In genomic region chr11:9567401-9567800, GRCh38 we compare ENCODE assay signal across 13 cellular contexts. TPM values are rescaled to one million over a fixed set of nuclear protein-coding genes. Genes with fewer than 3 reads are reported as not detected.
DNase-seq lines count a peak whose midpoint lies in the region; ATAC-seq, FAIRE-seq and TF ChIP-seq lines count a peak whose summit lies in the region.
"Had no signal": no experiment of that assay in that cellular context is flagged by ENCODE, and none has a peak within 500 bp of the region (broad histone marks: within the 10 kb centered on the region; RNA-seq: fewer than 3 reads in every experiment).

No MANE protein-coding gene starts in this region.

- peaks cover 65% of the 10 kb centered on the region for H3K4me1 Mint-ChIP-seq in chondrocyte (ENCODE audit: low read depth)
- H3K4me1 Mint-ChIP-seq in stimulated activated effector memory CD8-positive, alpha-beta T cell treated with anti-CD3 and anti-CD28 coated beads, Interleukin-12 subunit alpha, Interleukin-12 subunit beta, amount 100 ng/mL, for 72 hours: peaks cover 23% of the 10 kb centered on the region

- H3K9me3 ChIP-seq in Panc1 (ENCODE audit: control insufficient read depth, insufficient read depth, low read depth, low read length) (no peaks in the 10 kb centered on the region), mesenchymal stem cell (ENCODE audit: control insufficient read depth, low read length) (no peaks in the 10 kb centered on the region), transverse colon (no peaks in the 10 kb centered on the region)

- DNase-seq in Panc1 (ENCODE audit: low read depth, low spot score) (no peak), chondrocyte (ENCODE audit: low spot score) (no peak), mesenchymal stem cell (no peak), transverse colon (no peak), urothelium cell line (ENCODE audit: low spot score) (no peak), SW 1271 (lab: John Stamatoyannopoulos, UW) (no peak)
- no peak for DNase-seq in stimulated activated effector memory CD8-positive, alpha-beta T cell treated with anti-CD3 and anti-CD28 coated beads, Interleukin-12 subunit alpha, Interleukin-12 subunit beta, amount 100 ng/mL, for 72 hours (ENCODE audit: low spot score in 2 of 2)
- DNase-seq: activated CD4-positive, CD25-positive, alpha-beta regulatory T cell; CD8-positive, alpha-beta T cell; GDM1; immature natural killer cell; NCI-H1930 had no signal

- peak overlapping the region; percentile 98 for H2AK5ac ChIP-seq in mesenchymal stem cell (ENCODE audit: low read length, severe bottlenecking)

- 96% methylated on average over 5 of the region's 5 CpGs for WGBS in mesenchymal stem cell
- 95 to 100% methylated on average over 5 of the region's 5 CpGs for WGBS in transverse colon (ENCODE audit: low coverage in 1 of 2), 2 donors

- peak overlapping the region in 1 of 2 experiments; percentile 86 for H2BK12ac ChIP-seq in mesenchymal stem cell (ENCODE audit: low read length in 2 of 2)

- no peak for TF ChIP-seq CTCF in Panc1 (IDR thresholded peaks at IDR 0.05)
- no peak for TF ChIP-seq CTCF in chondrocyte (IDR thresholded peaks at IDR 0.05)
- TF ChIP-seq CTCF in transverse colon (IDR thresholded peaks at IDR 0.05): no peak

- peaks cover under 1% of the 10 kb centered on the region for H3K36me3 Mint-ChIP-seq in chondrocyte (ENCODE audit: low read depth)
- H3K36me3 Mint-ChIP-seq in stimulated activated effector memory CD8-positive, alpha-beta T cell treated with anti-CD3 and anti-CD28 coated beads, Interleukin-12 subunit alpha, Interleukin-12 subunit beta, amount 100 ng/mL, for 72 hours: peaks cover 16% of the 10 kb centered on the region
- H3K36me3 Mint-ChIP-seq: CD8-positive, alpha-beta T cell had no signal

- peaks cover 4% of the 10 kb centered on the region for H3K79me1 ChIP-seq in mesenchymal stem cell (replicated peaks; ENCODE audit: low read length, poor library complexity, severe bottlenecking)

- H2BK120ac ChIP-seq in mesenchymal stem cell (ENCODE audit: low read depth, low read length): no peak overlapping the region

- TF ChIP-seq EP300 in transverse colon (IDR thresholded peaks at IDR 0.05; ENCODE audit: low read depth): no peak

- H3K4me3 ChIP-seq in Panc1 (ENCODE audit: low read depth in 2 of 2, low read length in 2 of 2): no peak overlapping the region
- H3K4me3 ChIP-seq in mesenchymal stem cell (ENCODE audit: insufficient read depth in 1 of 2, low read depth in 1 of 2, low read length in 2 of 2): no peak overlapping the region
- no peak overlapping the region for H3K4me3 ChIP-seq in transverse colon

- H3K27me3 ChIP-seq in Panc1 (ENCODE audit: control insufficient read depth, insufficient read depth, low read length): no peaks in the 10 kb centered on the region
- H3K27me3 ChIP-seq in mesenchymal stem cell (ENCODE audit: control insufficient read depth in 1 of 2, insufficient read depth in 1 of 2, low read length in 2 of 2): no peaks in the 10 kb centered on the region
- H3K27me3 ChIP-seq in transverse colon: no peaks in the 10 kb centered on the region

- H3K4ac ChIP-seq in mesenchymal stem cell (ENCODE audit: low read depth in 1 of 2, low read length in 2 of 2): peak overlapping the region in 1 of 2 experiments; percentile 8

- H3K23ac ChIP-seq in mesenchymal stem cell (ENCODE audit: low read length in 2 of 2): no peak overlapping the region

- H3K36me3 ChIP-seq in Panc1 (ENCODE audit: control insufficient read depth, insufficient read depth, low read length) (no peaks in the 10 kb centered on the region), mesenchymal stem cell (ENCODE audit: control insufficient read depth in 1 of 2, insufficient read depth in 2 of 2, low read depth in 1 of 2, low read length in 2 of 2) (no peaks in the 10 kb centered on the region), transverse colon (no peaks in the 10 kb centered on the region)

- peak overlapping the region; percentile 100 for H3K27ac Mint-ChIP-seq in chondrocyte (ENCODE audit: unreplicated experiment)
- no peak overlapping the region for H3K27ac Mint-ChIP-seq in stimulated activated effector memory CD8-positive, alpha-beta T cell treated with anti-CD3 and anti-CD28 coated beads, Interleukin-12 subunit alpha, Interleukin-12 subunit beta, amount 100 ng/mL, for 72 hours
- H3K27ac Mint-ChIP-seq: CD8-positive, alpha-beta T cell; immature natural killer cell had no signal

- no peak overlapping the region for H2BK5ac ChIP-seq in mesenchymal stem cell (ENCODE audit: low read depth, low read length, poor library complexity, severe bottlenecking)

- H3K4me2 ChIP-seq in mesenchymal stem cell (ENCODE audit: low read length, poor library complexity, severe bottlenecking): no peak overlapping the region

- H3K27ac ChIP-seq in Panc1 (ENCODE audit: low read length): peak overlapping the region; percentile 87; the same call in 1 of the 2 replicates
- peak overlapping the region; percentile 60 for H3K27ac ChIP-seq in mesenchymal stem cell (ENCODE audit: low read length, poor library complexity, severe bottlenecking)
- H3K27ac ChIP-seq in transverse colon: peak overlapping the region; percentile 87 to 98 (median 95)

- CTCF ChIA-PET in Panc1 (lab: Charles Lee): no interaction called here

- no peak for FAIRE-seq in urothelium cell line (lab: Jason Lieb, UNC)

- H3K4me1 ChIP-seq in Panc1 (ENCODE audit: control insufficient read depth, insufficient read depth, low read length) (peaks cover 72% of the 10 kb centered on the region), mesenchymal stem cell (ENCODE audit: control insufficient read depth, insufficient read depth, low read depth, low read length) (peaks cover 19% of the 10 kb centered on the region), transverse colon (peaks cover 35 to 65% (median 44%) of the 10 kb centered on the region in 4 donors)

- H4K8ac ChIP-seq in mesenchymal stem cell (ENCODE audit: low read length): no peak overlapping the region

- TF ChIP-seq POLR2A in transverse colon (IDR thresholded peaks at IDR 0.05): no peak

- H3K9ac ChIP-seq in mesenchymal stem cell (ENCODE audit: low read length): peak overlapping the region; percentile 91

- POLR2A ChIA-PET in Panc1 (lab: Charles Lee): interaction anchor here (0.6 kb wide), 2 partner anchors 53 to 131 kb away, joined by 3 to 6 read pairs; no protein-coding TSS in a partner anchor

- H3K4me3 Mint-ChIP-seq in chondrocyte (ENCODE audit: unreplicated experiment): no peak overlapping the region
- no peak overlapping the region for H3K4me3 Mint-ChIP-seq in stimulated activated effector memory CD8-positive, alpha-beta T cell treated with anti-CD3 and anti-CD28 coated beads, Interleukin-12 subunit alpha, Interleukin-12 subunit beta, amount 100 ng/mL, for 72 hours
- H3K4me3 Mint-ChIP-seq: CD8-positive, alpha-beta T cell; immature natural killer cell had no signal

- H2BK15ac ChIP-seq in mesenchymal stem cell (ENCODE audit: low read depth, poor library complexity, severe bottlenecking): no peak overlapping the region

- peaks cover under 1% of the 10 kb centered on the region for H3K9me3 Mint-ChIP-seq in chondrocyte (ENCODE audit: low read depth)
- H3K9me3 Mint-ChIP-seq in stimulated activated effector memory CD8-positive, alpha-beta T cell treated with anti-CD3 and anti-CD28 coated beads, Interleukin-12 subunit alpha, Interleukin-12 subunit beta, amount 100 ng/mL, for 72 hours: peaks cover under 1% of the 10 kb centered on the region
- H3K9me3 Mint-ChIP-seq: CD8-positive, alpha-beta T cell had no signal

- peak overlapping the region in 1 of 2 experiments; percentile 19 for H3K14ac ChIP-seq in mesenchymal stem cell (ENCODE audit: low read length in 2 of 2)

- H2AFZ ChIP-seq in mesenchymal stem cell (ENCODE audit: low read depth, low read length): no peak overlapping the region

- no peaks in the 10 kb centered on the region for H3K27me3 Mint-ChIP-seq in chondrocyte (ENCODE audit: low read depth)

- no peak overlapping the region for H4K91ac ChIP-seq in mesenchymal stem cell (ENCODE audit: low read length)

- in situ Hi-C loops in Panc1 (cut with HindIII; ENCODE audit: low pct_unique_long_range_greater_than_20kb, low sequenced_read_pairs) (no loop called here), transverse colon (cut with MboI; ENCODE audit: low pct_ligation_motif_present in 1 of 4, low pct_unique_long_range_greater_than_20kb in 1 of 4, low sequenced_read_pairs in 3 of 4) (no loop called here)

- no peak for ATAC-seq in Panc1
- ATAC-seq in stimulated activated effector memory CD8-positive, alpha-beta T cell treated with anti-CD3 and anti-CD28 coated beads, Interleukin-12 subunit alpha, Interleukin-12 subunit beta, amount 100 ng/mL, for 72 hours: no peak
- ATAC-seq: CD8-positive, alpha-beta T cell; esophagus mucosa had no signal

- H3K18ac ChIP-seq in mesenchymal stem cell (ENCODE audit: low read depth in 1 of 2, low read length in 2 of 2): peak overlapping the region; percentile 48 to 52

- BruUV-seq in Panc1 (replicated peaks; lab: Mats Ljungman, UMichigan): no TSS peak

- intact Hi-C loops in Panc1 (cut with micrococcal nuclease; ENCODE audit: unreplicated experiment) (loop anchor here (5.0 kb wide), 1 partner anchor 105 kb away; the partner anchor contains the start of gene ZNF143), transverse colon (cut with DNase I; ENCODE audit: low total_unique reads) (no loop called here)

RNA-seq across cellular contexts. Expression of gene WEE1, which starts 6.1 kb away (rescaled TPM):
- 67.9 TPM for total RNA-seq in Panc1 (2021; ENCODE audit: unreplicated experiment)
- polyA plus RNA-seq in Panc1 (2012; ENCODE audit: insufficient read length): 25.1 TPM
- total RNA-seq in chondrocyte: 17.8 to 31.2 TPM (median 17.8 TPM) in 3 replicates
- 7.5 TPM for polyA plus RNA-seq in mesenchymal stem cell (2013, experiment 1 of 2)
- 7.5 TPM for polyA plus RNA-seq in mesenchymal stem cell (2013, experiment 2 of 2)
- 10 to 100 TPM in 3 of 4 donors, 1 to 10 TPM in 1; 7.9 to 48.2 (median 31.8) TPM for total RNA-seq in transverse colon
